Comparison of ENCODE assay signal across 22 cellular contexts in the genomic region with DNA sequence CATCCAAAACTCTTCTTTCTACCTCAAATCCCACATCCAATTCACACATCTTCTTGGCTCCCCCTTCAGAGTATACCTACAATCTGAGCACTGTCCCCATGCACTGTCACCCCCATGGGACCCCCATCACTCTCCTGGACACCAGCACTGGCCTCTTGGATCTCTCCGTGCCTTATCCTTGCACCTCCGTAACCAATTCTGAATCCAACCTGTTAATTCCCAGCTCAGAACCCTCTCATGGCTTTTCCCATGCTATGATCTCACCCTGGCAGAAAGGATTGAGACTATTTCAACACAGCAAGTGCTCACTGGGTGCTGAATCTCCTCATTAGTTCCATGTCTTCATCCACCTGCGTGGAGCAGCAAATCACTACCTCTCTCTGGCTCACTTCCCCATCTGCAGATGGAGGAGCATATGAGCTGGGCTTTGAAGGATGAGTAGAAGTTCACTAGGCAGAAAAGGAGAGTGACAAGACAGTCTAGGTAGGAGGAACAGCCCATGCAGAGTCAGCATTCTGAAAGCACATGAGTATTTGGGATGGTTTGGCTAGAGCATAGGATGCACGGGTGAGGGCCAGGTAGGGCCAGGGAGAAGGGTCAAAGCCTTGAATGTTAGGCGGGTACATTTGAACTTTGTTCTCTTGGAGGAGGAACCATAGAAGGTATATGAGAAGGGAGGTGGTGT. TPM values are rescaled to one million over a fixed set of nuclear protein-coding genes. Genes with fewer than 3 reads are reported as not detected.
A peak's percentile ranks its signal among the peaks of the same experiment; 100 is the strongest.
DNase-seq lines count a peak whose midpoint lies in the region; ATAC-seq and TF ChIP-seq lines count a peak whose summit lies in the region.
"Had no signal": no experiment of that assay in that cellular context is flagged by ENCODE, and none has a peak within 500 bp of the region (broad histone marks: within the 10 kb centered on the region; RNA-seq: fewer than 3 reads in every experiment).

No MANE protein-coding gene starts in this region.

- in situ Hi-C loops in Panc1 (cut with HindIII; ENCODE audit: low pct_unique_long_range_greater_than_20kb, low sequenced_read_pairs), result no loop called here

- peaks cover 15 to 25% of the 10 kb centered on the region in 2 donors for H3K36me3 Mint-ChIP-seq in activated T-cell treated with anti-CD3 and anti-CD28 coated beads, Interleukin-2, amount 50 U/mL, for 72 hours (ENCODE audit: insufficient read depth in 2 of 2)
- H3K36me3 Mint-ChIP-seq in activated T-cell treated with anti-CD3 and anti-CD28 coated beads, Interleukin-2, amount 50 U/mL, for 24 hours (ENCODE audit: low read depth), result peaks cover 99% of the 10 kb centered on the region
- H3K36me3 Mint-ChIP-seq in stimulated activated memory B cell treated with anti-CD40 and anti-IgM and Interleukin-4, amounts not matched to agents 10 μg/mL and 1 μg/mL and 100 μg/mL, for 72 hours, result peaks cover 82% of the 10 kb centered on the region

- H3K27me3 ChIP-seq in Panc1 (ENCODE audit: control insufficient read depth, insufficient read depth, low read length), result no peaks in the 10 kb centered on the region
- H3K27me3 ChIP-seq: esophagus squamous epithelium, left lung, upper lobe of left lung had no signal

- DNase-seq in activated T-cell treated with anti-CD3 and anti-CD28 coated beads, Interleukin-2, amount 50 U/mL, for 72 hours, result no peak
- DNase-seq in activated T-cell treated with anti-CD3 and anti-CD28 coated beads, Interleukin-2, amount 50 U/mL, for 24 hours, result no peak
- no peak for DNase-seq in Panc1 (ENCODE audit: low read depth, low spot score)
- DNase-seq in epithelial cell of esophagus (ENCODE audit: low read depth), result peak; percentile 36
- no peak for DNase-seq in GM19238 (ENCODE audit: insufficient read length, low spot score)
- no peak for DNase-seq in putamen (ENCODE audit: low spot score)
- DNase-seq in coronary artery (ENCODE audit: low spot score), result no peak
- DNase-seq: activated T-cell treated with anti-CD3 and anti-CD28 coated beads, Interleukin-2, amount 50 U/mL, for 48 hours; amniotic stem cell; C1 segment of cervical spinal cord; DMS 273 treated with DMSO at 0.1 percent for 48 hours; effector CD4-positive, alpha-beta T cell; esophagus squamous epithelium; GOT3; left lung; NCI-H2107; NCI-H69; stimulated activated naive CD8-positive, alpha-beta T cell treated with anti-CD3 and anti-CD28 coated beads, Interleukin-15, amount 100 ng/mL, for 72 hours; T-helper 2 cell; upper lobe of left lung; WERI-Rb-1 had no signal

- CTCF ChIA-PET in Panc1 (lab: Charles Lee), result interaction anchor here (0.6 kb wide), 1 partner anchor 46 kb away, joined by 3 read pairs; no protein-coding TSS in a partner anchor

- no peaks in the 10 kb centered on the region for H3K9me3 ChIP-seq in Panc1 (ENCODE audit: control insufficient read depth, insufficient read depth, low read depth, low read length)
- H3K9me3 ChIP-seq: esophagus squamous epithelium, left lung, upper lobe of left lung had no signal

- no peak overlapping the region for H3K4me3 Mint-ChIP-seq in activated T-cell treated with anti-CD3 and anti-CD28 coated beads, Interleukin-2, amount 50 U/mL, for 72 hours
- H3K4me3 Mint-ChIP-seq in activated T-cell treated with anti-CD3 and anti-CD28 coated beads, Interleukin-2, amount 50 U/mL, for 24 hours, result no peak overlapping the region
- H3K4me3 Mint-ChIP-seq in stimulated activated memory B cell treated with anti-CD40 and anti-IgM and Interleukin-4, amounts not matched to agents 10 μg/mL and 1 μg/mL and 100 μg/mL, for 72 hours, result no peak overlapping the region
- H3K4me3 Mint-ChIP-seq: stimulated activated naive CD8-positive, alpha-beta T cell treated with anti-CD3 and anti-CD28 coated beads, Interleukin-15, amount 100 ng/mL, for 72 hours had no signal

- no peaks in the 10 kb centered on the region for H3K9me3 Mint-ChIP-seq in activated T-cell treated with anti-CD3 and anti-CD28 coated beads, Interleukin-2, amount 50 U/mL, for 72 hours
- H3K9me3 Mint-ChIP-seq in activated T-cell treated with anti-CD3 and anti-CD28 coated beads, Interleukin-2, amount 50 U/mL, for 24 hours, result no peaks in the 10 kb centered on the region
- H3K9me3 Mint-ChIP-seq in stimulated activated memory B cell treated with anti-CD40 and anti-IgM and Interleukin-4, amounts not matched to agents 10 μg/mL and 1 μg/mL and 100 μg/mL, for 72 hours, result peaks cover 6% of the 10 kb centered on the region
- H3K9me3 Mint-ChIP-seq: stimulated activated naive CD8-positive, alpha-beta T cell treated with anti-CD3 and anti-CD28 coated beads, Interleukin-15, amount 100 ng/mL, for 72 hours had no signal

- H3K27ac ChIP-seq in Panc1 (ENCODE audit: low read length) (peak overlapping the region; percentile 74; the same call in 1 of the 2 replicates), coronary artery (no peak overlapping the region)
- H3K27ac ChIP-seq: WERI-Rb-1 had no signal

- peaks cover 10% of the 10 kb centered on the region for H3K4me1 Mint-ChIP-seq in activated T-cell treated with anti-CD3 and anti-CD28 coated beads, Interleukin-2, amount 50 U/mL, for 72 hours (ENCODE audit: low read depth)
- H3K4me1 Mint-ChIP-seq in activated T-cell treated with anti-CD3 and anti-CD28 coated beads, Interleukin-2, amount 50 U/mL, for 24 hours (ENCODE audit: low read depth), result peaks cover 6% of the 10 kb centered on the region
- peaks cover 43% of the 10 kb centered on the region for H3K4me1 Mint-ChIP-seq in stimulated activated memory B cell treated with anti-CD40 and anti-IgM and Interleukin-4, amounts not matched to agents 10 μg/mL and 1 μg/mL and 100 μg/mL, for 72 hours
- H3K4me1 Mint-ChIP-seq: stimulated activated naive CD8-positive, alpha-beta T cell treated with anti-CD3 and anti-CD28 coated beads, Interleukin-15, amount 100 ng/mL, for 72 hours had no signal

- H3K4me1 ChIP-seq in Panc1 (ENCODE audit: control insufficient read depth, insufficient read depth, low read length), result peaks cover 41% of the 10 kb centered on the region

- H3K27me3 Mint-ChIP-seq in activated T-cell treated with anti-CD3 and anti-CD28 coated beads, Interleukin-2, amount 50 U/mL, for 72 hours (ENCODE audit: low read depth), result no peaks in the 10 kb centered on the region
- no peaks in the 10 kb centered on the region for H3K27me3 Mint-ChIP-seq in activated T-cell treated with anti-CD3 and anti-CD28 coated beads, Interleukin-2, amount 50 U/mL, for 24 hours
- H3K27me3 Mint-ChIP-seq in stimulated activated memory B cell treated with anti-CD40 and anti-IgM and Interleukin-4, amounts not matched to agents 10 μg/mL and 1 μg/mL and 100 μg/mL, for 72 hours, result no peaks in the 10 kb centered on the region
- H3K27me3 Mint-ChIP-seq: stimulated activated naive CD8-positive, alpha-beta T cell treated with anti-CD3 and anti-CD28 coated beads, Interleukin-15, amount 100 ng/mL, for 72 hours had no signal

- no peak for ATAC-seq in activated T-cell treated with anti-CD3 and anti-CD28 coated beads, Interleukin-2, amount 50 U/mL, for 72 hours (replicated peaks in 1 of 2)
- no peak for ATAC-seq in Panc1
- ATAC-seq in stimulated activated memory B cell treated with anti-CD40 and anti-IgM and Interleukin-4, amounts not matched to agents 10 μg/mL and 1 μg/mL and 100 μg/mL, for 72 hours, result no peak
- ATAC-seq: stimulated activated naive CD8-positive, alpha-beta T cell treated with anti-CD3 and anti-CD28 coated beads, Interleukin-15, amount 100 ng/mL, for 72 hours had no signal

- H3K36me3 ChIP-seq in Panc1 (ENCODE audit: control insufficient read depth, insufficient read depth, low read length), result no peaks in the 10 kb centered on the region; the same call in none of the 2 replicates

- no TSS peak for BruUV-seq in Panc1 (replicated peaks; lab: Mats Ljungman, UMichigan)

- H3K27ac Mint-ChIP-seq in activated T-cell treated with anti-CD3 and anti-CD28 coated beads, Interleukin-2, amount 50 U/mL, for 72 hours, result peak overlapping the region; percentile 24
- no peak overlapping the region for H3K27ac Mint-ChIP-seq in activated T-cell treated with anti-CD3 and anti-CD28 coated beads, Interleukin-2, amount 50 U/mL, for 24 hours
- peak overlapping the region; percentile 86 for H3K27ac Mint-ChIP-seq in stimulated activated memory B cell treated with anti-CD40 and anti-IgM and Interleukin-4, amounts not matched to agents 10 μg/mL and 1 μg/mL and 100 μg/mL, for 72 hours

- POLR2A ChIA-PET in Panc1 (lab: Charles Lee), result no interaction called here

- intact Hi-C loops in Panc1 (cut with micrococcal nuclease; ENCODE audit: unreplicated experiment), result loop anchor here (10.0 kb wide), 1 partner anchor 46 kb away; a partner anchor contains a TSS

- H3K4me3 ChIP-seq in Panc1 (ENCODE audit: low read depth in 2 of 2, low read length in 2 of 2), result no peak overlapping the region
- no peak overlapping the region for H3K4me3 ChIP-seq in epithelial cell of esophagus (ENCODE audit: low read length)
- H3K4me3 ChIP-seq in coronary artery, result no peak overlapping the region
- H3K4me3 ChIP-seq: esophagus squamous epithelium, left lung, upper lobe of left lung had no signal

- no peak for TF ChIP-seq CTCF in Panc1 (IDR thresholded peaks at IDR 0.05)
- no peak for TF ChIP-seq CTCF in epithelial cell of esophagus (IDR thresholded peaks at IDR 0.05; ENCODE audit: insufficient read depth, low read depth, low read length, missing control alignments)
- TF ChIP-seq CTCF in coronary artery (IDR thresholded peaks at IDR 0.05), result no peak

RNA-seq across cellular contexts. Expression of a gene that starts 48.7 kb away (rescaled TPM):
- 10 to 100 TPM; 35.4 to 39.2 TPM for total RNA-seq in activated T-cell treated with anti-CD3 and anti-CD28 coated beads, Interleukin-2, amount 50 U/mL, for 72 hours
- total RNA-seq in Panc1 (2021; ENCODE audit: unreplicated experiment), result 61.0 TPM
- polyA plus RNA-seq in Panc1 (2012; ENCODE audit: insufficient read length), result 53.8 TPM
